In the genomic region with DNA sequence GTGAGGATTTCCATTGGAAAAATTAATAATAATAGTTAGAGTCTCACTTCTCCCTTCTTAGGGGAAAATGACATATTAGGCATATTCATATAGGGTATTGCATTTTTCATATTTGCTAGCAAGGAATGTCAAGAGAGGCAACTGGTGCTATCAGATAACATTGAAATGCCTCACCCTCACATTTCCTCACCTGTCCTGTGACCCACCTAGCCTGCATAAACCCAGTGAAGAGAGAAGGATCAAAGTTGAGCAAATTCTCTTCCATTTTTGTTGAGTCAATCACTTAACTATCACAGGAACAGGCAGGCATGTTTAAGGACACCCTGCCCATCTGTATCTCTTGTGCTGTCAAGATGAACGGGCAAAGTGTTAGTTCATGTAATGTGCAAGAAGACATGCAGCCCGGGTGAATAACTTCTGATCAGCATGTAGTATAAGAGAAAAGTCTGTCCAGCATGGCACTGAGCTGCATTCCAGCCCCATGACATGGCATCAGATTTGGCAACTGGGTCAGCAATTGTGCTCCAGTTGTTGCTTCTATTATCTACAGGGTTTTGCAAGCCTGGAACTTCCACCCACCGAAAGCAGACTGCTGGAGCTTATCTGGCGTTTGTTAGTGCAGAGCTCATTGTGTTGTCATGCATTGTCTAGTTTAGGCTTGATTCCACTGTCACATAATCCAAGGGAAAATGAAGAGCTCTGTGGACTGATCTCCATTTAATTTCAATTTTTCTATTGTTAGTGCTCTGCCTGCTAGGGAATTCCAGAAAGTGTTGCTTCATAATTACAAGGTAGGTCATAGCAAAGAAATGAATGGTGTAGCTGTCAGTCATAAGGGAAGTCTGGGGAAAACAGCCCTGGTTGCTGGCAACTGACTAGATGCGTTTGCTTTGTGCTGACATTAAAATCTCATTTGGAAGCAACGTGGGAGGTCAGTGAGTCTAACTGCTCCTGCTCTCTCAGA, we compare ENCODE assay signal across 12 cellular contexts.
DNase-seq lines count a peak whose midpoint lies in the region; ATAC-seq and TF ChIP-seq lines count a peak whose summit lies in the region.
"Had no signal": no experiment of that assay in that cellular context is flagged by ENCODE, and none has a peak within 500 bp of the region (broad histone marks: within the 10 kb centered on the region; RNA-seq: fewer than 3 reads in every experiment).

No MANE protein-coding gene starts in this region.

- peak; percentile 89 for ATAC-seq in left ventricle myocardium superior
- ATAC-seq in HG03045 (IDR thresholded peaks at IDR 0.05; ENCODE audit: unreplicated experiment), result no peak
- no peak for ATAC-seq in HG03175 (IDR thresholded peaks at IDR 0.05; ENCODE audit: unreplicated experiment)
- ATAC-seq: SK-N-SH treated with all-trans-retinoic acid at 6 μM for 48 hours; stimulated activated naive CD8-positive, alpha-beta T cell treated with anti-CD3 and anti-CD28 coated beads, Interleukin-15, Interleukin-2, amounts not matched to agents 100 U/mL and 50 U/mL, for 24 hours had no signal

- CTCF ChIA-PET in HEK293T (lab: Yijun Ruan, JAX), result no interaction called here

- POLR2A ChIA-PET in HEK293T (lab: Yijun Ruan, JAX), result no interaction called here

- intact Hi-C loops in left ventricle myocardium superior (cut with micrococcal nuclease), result no loop called here

- DNase-seq in HEK293T (ENCODE audit: extremely low spot score) (no peak), astrocyte of the hippocampus (ENCODE audit: low read depth, low spot score) (peak; percentile 85), left ventricle myocardium superior (no peak), stromal cell of bone marrow (ENCODE audit: low read depth) (peak; percentile 71), NOMO-1 (lab: John Stamatoyannopoulos, UW; ENCODE audit: unreplicated experiment in 2 of 2) (no peak)
- DNase-seq: activated T-cell treated with anti-CD3 and anti-CD28 coated beads, Interleukin-2, amount 50 U/mL, for 48 hours; H7; MM.1S; stimulated activated naive CD8-positive, alpha-beta T cell treated with anti-CD3 and anti-CD28 coated beads, Interleukin-15, Interleukin-2, amounts not matched to agents 100 U/mL and 50 U/mL, for 24 hours had no signal

TF ChIP-seq in HEK293T, 16 proteins besides CTCF, POLR2A, EP300 and RAD21:
- TF ChIP-seq L3MBTL2 (conservative IDR thresholded peaks at IDR 0.05), result no peak
- TF ChIP-seq FOXA1 (IDR thresholded peaks at IDR 0.05), result no peak
- no peak for TF ChIP-seq ARNT (IDR thresholded peaks at IDR 0.05)
- no peak for TF ChIP-seq SP1 (IDR thresholded peaks at IDR 0.05)
- TF ChIP-seq, protein P1, sequence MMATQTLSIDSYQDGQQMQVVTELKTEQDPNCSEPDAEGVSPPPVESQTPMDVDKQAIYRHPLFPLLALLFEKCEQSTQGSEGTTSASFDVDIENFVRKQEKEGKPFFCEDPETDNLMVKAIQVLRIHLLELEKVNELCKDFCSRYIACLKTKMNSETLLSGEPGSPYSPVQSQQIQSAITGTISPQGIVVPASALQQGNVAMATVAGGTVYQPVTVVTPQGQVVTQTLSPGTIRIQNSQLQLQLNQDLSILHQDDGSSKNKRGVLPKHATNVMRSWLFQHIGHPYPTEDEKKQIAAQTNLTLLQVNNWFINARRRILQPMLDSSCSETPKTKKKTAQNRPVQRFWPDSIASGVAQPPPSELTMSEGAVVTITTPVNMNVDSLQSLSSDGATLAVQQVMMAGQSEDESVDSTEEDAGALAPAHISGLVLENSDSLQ (IDR thresholded peaks at IDR 0.05), result peak; percentile 23; the same call in 1 of the 2 replicates

Comparison
In these comparisons a context has a peak if more than half of its experiments do, and no peak if none do; other contexts are left out.
1. DNase-seq: peak in astrocyte of the hippocampus (single experiment) and stromal cell of bone marrow (single experiment); none in HEK293T (single experiment), left ventricle myocardium superior (single experiment) and NOMO-1 (0 of 2).